6 cellular contexts compared by ENCODE assay signal in the genomic region with DNA sequence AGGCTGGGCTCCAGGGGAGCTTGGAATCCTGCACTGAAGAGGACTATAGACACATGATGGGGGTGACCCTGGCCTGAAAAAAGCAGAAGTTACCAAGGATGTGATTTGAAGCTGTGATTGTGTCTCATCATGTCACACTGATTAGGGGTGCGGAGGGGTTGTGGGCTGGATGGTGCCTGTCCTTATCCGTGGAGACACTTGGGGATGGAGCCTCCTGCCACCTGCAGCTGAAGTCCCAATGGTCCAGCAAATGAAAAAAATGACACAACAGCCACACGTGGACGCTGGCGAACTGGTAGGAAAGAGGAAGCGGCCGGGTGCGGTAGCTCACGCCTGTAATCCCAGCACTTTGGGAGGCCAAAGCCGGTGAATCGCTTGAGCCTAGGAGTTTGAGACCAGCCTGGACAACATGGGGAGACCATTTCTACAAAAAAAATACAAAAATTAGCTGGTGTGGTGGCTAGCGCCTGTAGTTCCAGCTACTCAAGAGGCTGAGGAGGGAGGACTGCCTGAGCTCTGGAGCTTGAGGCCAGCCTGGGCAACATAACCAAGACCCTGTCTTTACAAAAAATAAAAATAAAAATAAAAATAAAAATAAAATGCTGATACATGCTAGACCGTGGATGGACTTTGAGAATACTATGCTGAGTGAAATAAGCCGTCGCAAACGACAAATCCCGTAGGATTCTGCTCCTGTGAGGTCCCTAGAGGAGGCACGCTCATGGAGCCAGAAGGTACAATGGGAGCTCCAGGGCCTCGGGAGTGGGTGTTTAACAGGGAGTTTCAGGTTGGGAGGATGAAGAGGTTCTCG. TPM values are rescaled to one million over a fixed set of nuclear protein-coding genes. Genes with fewer than 3 reads are reported as not detected.
A peak's percentile ranks its signal among the peaks of the same experiment; 100 is the strongest.
DNase-seq lines count a peak whose midpoint lies in the region; ATAC-seq and TF ChIP-seq lines count a peak whose summit lies in the region.

No MANE protein-coding gene starts in this region.

- peaks cover 2% of the 10 kb centered on the region for H3K27me3 Mint-ChIP-seq in IgD-negative memory B cell
- H3K27me3 Mint-ChIP-seq in effector memory CD8-positive, alpha-beta T cell: no peaks in the 10 kb centered on the region

- H3K4me3 Mint-ChIP-seq in IgD-negative memory B cell: peak overlapping the region; percentile 87 to 98 (median 92)
- peak overlapping the region; percentile 71 to 85 for H3K4me3 Mint-ChIP-seq in effector memory CD8-positive, alpha-beta T cell

- ATAC-seq in effector memory CD8-positive, alpha-beta T cell (replicated peaks): no peak
- ATAC-seq in GM21360 (IDR thresholded peaks at IDR 0.05; ENCODE audit: unreplicated experiment): no peak

- H3K4me1 ChIP-seq in BE2C (peaks cover 8% of the 10 kb centered on the region; the same call in 1 of the 2 replicates), skeletal muscle satellite cell (ENCODE audit: control insufficient read depth, insufficient read depth, low read length) (peaks cover 31% of the 10 kb centered on the region)

- H3K27me3 ChIP-seq in BE2C (no peaks in the 10 kb centered on the region), skeletal muscle satellite cell (ENCODE audit: control insufficient read depth, insufficient read depth, low read length) (no peaks in the 10 kb centered on the region)

- H3K9me3 ChIP-seq in BE2C: no peaks in the 10 kb centered on the region
- no peaks in the 10 kb centered on the region for H3K9me3 ChIP-seq in skeletal muscle satellite cell (replicated peaks; ENCODE audit: low read length)

- peak overlapping the region; percentile 94 to 98 (median 95) for H3K27ac Mint-ChIP-seq in IgD-negative memory B cell
- peak overlapping the region; percentile 93 for H3K27ac Mint-ChIP-seq in effector memory CD8-positive, alpha-beta T cell

- peaks cover 12 to 22% (median 17%) of the 10 kb centered on the region in 3 donors for H3K4me1 Mint-ChIP-seq in IgD-negative memory B cell
- H3K4me1 Mint-ChIP-seq in effector memory CD8-positive, alpha-beta T cell (ENCODE audit: low read depth in 2 of 2): peaks cover 21 to 27% of the 10 kb centered on the region in 2 donors

- H3K9ac ChIP-seq in skeletal muscle satellite cell (ENCODE audit: low read depth, low read length): peak overlapping the region; percentile 68

- H3K4me3 ChIP-seq in BE2C (ENCODE audit: low read depth, low read length) (peak overlapping the region; percentile 54), skeletal muscle satellite cell (ENCODE audit: low read length) (peak overlapping the region; percentile 67)

- peaks cover 2% of the 10 kb centered on the region for H3K36me3 Mint-ChIP-seq in IgD-negative memory B cell
- H3K36me3 Mint-ChIP-seq in effector memory CD8-positive, alpha-beta T cell (ENCODE audit: insufficient read depth): peaks cover 37% of the 10 kb centered on the region

- TF ChIP-seq CTCF in BE2C (IDR thresholded peaks at IDR 0.05; ENCODE audit: low read depth, low read length): no peak

- H3K36me3 ChIP-seq in BE2C (no peaks in the 10 kb centered on the region), skeletal muscle satellite cell (ENCODE audit: insufficient read depth, low read length) (no peaks in the 10 kb centered on the region)

- no peak for DNase-seq in BE2C
- no peak for DNase-seq in effector memory CD8-positive, alpha-beta T cell
- DNase-seq in GM19240 (ENCODE audit: insufficient read length, low spot score): no peak

- H3K4me2 ChIP-seq in skeletal muscle satellite cell (ENCODE audit: low read length): peak overlapping the region; percentile 80

- H3K9me3 Mint-ChIP-seq in IgD-negative memory B cell: no peaks in the 10 kb centered on the region
- H3K9me3 Mint-ChIP-seq in effector memory CD8-positive, alpha-beta T cell: no peaks in the 10 kb centered on the region

RNA-seq across cellular contexts. Expression of a gene that starts 0.8 kb away (rescaled TPM):
- 18.2 TPM for polyA plus RNA-seq in BE2C (2012; ENCODE audit: insufficient read depth, insufficient read length, low read depth)
- polyA plus RNA-seq in IgD-negative memory B cell: 3.3 TPM
- total RNA-seq in skeletal muscle satellite cell (2012; rRNA removed): 5.8 and 6.6 TPM in 2 replicates

RNA-seq across cellular contexts. Expression of a gene that starts 15.0 kb away (rescaled TPM):
- 3.7 TPM for polyA plus RNA-seq in BE2C (2012; ENCODE audit: insufficient read depth, insufficient read length, low read depth)
- not detected for polyA plus RNA-seq in IgD-negative memory B cell
- total RNA-seq in skeletal muscle satellite cell (2012; rRNA removed): 1.3 and 1.5 TPM in 2 replicates

RNA-seq across cellular contexts. Expression of a gene that starts 24.7 kb away (rescaled TPM):
- 1,564 TPM for polyA plus RNA-seq in BE2C (2012; ENCODE audit: insufficient read depth, insufficient read length, low read depth)
- polyA plus RNA-seq in IgD-negative memory B cell: 250 TPM
- 470 and 540 TPM in 2 replicates for total RNA-seq in skeletal muscle satellite cell (2012; rRNA removed)

RNA-seq across cellular contexts. Expression of a gene that starts 43.1 kb away (rescaled TPM):
- 8.8 TPM for polyA plus RNA-seq in BE2C (2012; ENCODE audit: insufficient read depth, insufficient read length, low read depth)
- 2.3 TPM for polyA plus RNA-seq in IgD-negative memory B cell
- total RNA-seq in skeletal muscle satellite cell (2012; rRNA removed): 2.0 and 3.1 TPM in 2 replicates

RNA-seq across cellular contexts. Expression of a gene that starts 55.7 kb away (rescaled TPM):
- polyA plus RNA-seq in BE2C (2012; ENCODE audit: insufficient read depth, insufficient read length, low read depth): 502 TPM
- polyA plus RNA-seq in IgD-negative memory B cell: 146 TPM
- total RNA-seq in skeletal muscle satellite cell (2012; rRNA removed): 79.1 and 85.8 TPM in 2 replicates
